Comparison of ENCODE assay signal across 8 cellular contexts in genomic region chr3:99753268-99753975, GRCh38.
DNase-seq lines count a peak whose midpoint lies in the region; ATAC-seq and TF ChIP-seq lines count a peak whose summit lies in the region.

No MANE protein-coding gene starts in this region.

- no peaks in the 10 kb centered on the region for H3K79me2 ChIP-seq in SK-N-SH (ENCODE audit: insufficient read depth)

- H3K4me3 ChIP-seq in AG04449 (ENCODE audit: low read depth, low read length) (no peak overlapping the region), HAP-1 (no peak overlapping the region), SK-N-SH (ENCODE audit: low read depth in 2 of 2, low read length in 1 of 2) (no peak overlapping the region), endodermal cell (ENCODE audit: low read length) (no peak overlapping the region)

- H3K36me3 ChIP-seq in HAP-1 (replicated peaks) (no peaks in the 10 kb centered on the region), SK-N-SH (replicated peaks in 1 of 2; ENCODE audit: control insufficient read depth in 1 of 2, insufficient read depth in 2 of 2, low read length in 1 of 2) (no peaks in the 10 kb centered on the region), endodermal cell (ENCODE audit: control insufficient read depth, insufficient read depth, low read length) (no peaks in the 10 kb centered on the region)

- DNase-seq in AG04449 (ENCODE audit: low read depth, low spot score) (no peak), GDM1 (lab: John Stamatoyannopoulos, UW) (peak; percentile 22), HAP-1 (ENCODE audit: low spot score in 2 of 2) (peak; percentile 48 to 66), LoVo (ENCODE audit: low spot score) (peak; percentile 40), SK-N-SH (peak; percentile 39), endodermal cell (peak; percentile 68), mesothelial cell of epicardium (ENCODE audit: low spot score in 2 of 2, unreplicated experiment in 2 of 2) (peak in 1 of 2 experiments; percentile 42)

- TF ChIP-seq RAD21 in SK-N-SH (IDR thresholded peaks at IDR 0.05; ENCODE audit: low read length): peak; percentile 89

- H3K9me2 ChIP-seq in SK-N-SH: no peaks in the 10 kb centered on the region

- peak; percentile 64 for TF ChIP-seq CTCF in AG04449 (IDR thresholded peaks at IDR 0.05; ENCODE audit: insufficient read depth, low read length, missing control alignments)
- peak; percentile 89 for TF ChIP-seq CTCF in SK-N-SH (IDR thresholded peaks at IDR 0.05)
- TF ChIP-seq CTCF in endodermal cell (conservative IDR thresholded peaks at IDR 0.05): peak; percentile 91
- peak; percentile 73 for TF ChIP-seq CTCF in mesothelial cell of epicardium (IDR thresholded peaks at IDR 0.05; ENCODE audit: unreplicated experiment)

- H3K27me3 Mint-ChIP-seq in endodermal cell (ENCODE audit: insufficient read depth): no peaks in the 10 kb centered on the region
- peaks cover 34% of the 10 kb centered on the region for H3K27me3 Mint-ChIP-seq in mesothelial cell of epicardium (ENCODE audit: low read depth)

- H3K4me3 Mint-ChIP-seq in endodermal cell: no peak overlapping the region
- H3K4me3 Mint-ChIP-seq in mesothelial cell of epicardium: no peak overlapping the region

- WGBS in SK-N-SH (ENCODE audit: low lambda C conversion rate): 2% methylated on average over 3 of the region's 3 CpGs
- WGBS in endodermal cell (ENCODE audit: insufficient coverage in 1 of 2, insufficient read length in 1 of 2), 2 experiments: 1 to 11% methylated on average over 2 to 3 of the region's 3 CpGs

- no peaks in the 10 kb centered on the region for H3K9me3 Mint-ChIP-seq in endodermal cell
- H3K9me3 Mint-ChIP-seq in mesothelial cell of epicardium: no peaks in the 10 kb centered on the region

- H3K27ac Mint-ChIP-seq in endodermal cell (no peak overlapping the region), mesothelial cell of epicardium (no peak overlapping the region)

- TF ChIP-seq EP300 in SK-N-SH (IDR thresholded peaks at IDR 0.05; ENCODE audit: borderline replicate concordance in 1 of 2, low read depth in 1 of 2, low read length in 1 of 2): no peak

- H3K4me1 Mint-ChIP-seq in endodermal cell: peaks cover 11% of the 10 kb centered on the region
- no peaks in the 10 kb centered on the region for H3K4me1 Mint-ChIP-seq in mesothelial cell of epicardium

- 0 out of 2 replicates have a peak overlapping the region, but pooled peaks have one; percentile 14 for H3K4me2 ChIP-seq in SK-N-SH

- H3K4me1 ChIP-seq in HAP-1 (no peaks in the 10 kb centered on the region; the same call in 1 of the 2 replicates), SK-N-SH (ENCODE audit: control insufficient read depth in 1 of 2, insufficient read depth in 2 of 2, low read depth in 1 of 2, low read length in 1 of 2) (peaks cover 0 to 8% of the 10 kb centered on the region in 2 experiments; a peak in 2 of 4 replicates), endodermal cell (ENCODE audit: control insufficient read depth, insufficient read depth, low read length) (peaks cover 11% of the 10 kb centered on the region)

- H3F3A ChIP-seq in SK-N-SH (replicated peaks; ENCODE audit: insufficient read depth): peaks cover 9% of the 10 kb centered on the region

- no peak overlapping the region; the same call in 1 of the 2 replicates for H2AFZ ChIP-seq in SK-N-SH (ENCODE audit: low read depth)

- ATAC-seq in HG02840 (IDR thresholded peaks at IDR 0.05; ENCODE audit: low FRiP score, unreplicated experiment): no peak

- POLR2A ChIA-PET in AG04449 (lab: Yijun Ruan, JAX): interaction anchor here (0.7 kb wide), 1 partner anchor 12 kb away, joined by 3 read pairs; no protein-coding TSS in a partner anchor
- POLR2A ChIA-PET in SK-N-SH (lab: Yijun Ruan, JAX): no interaction called here

- in situ Hi-C loops in HAP-1 (cut with MboI; ENCODE audit: low sequenced_read_pairs): loop anchor here (10.0 to 25.0 kb wide), 3 partner anchors 259 to 939 kb away; no protein-coding TSS in a partner anchor

- H4K20me1 ChIP-seq in SK-N-SH (ENCODE audit: insufficient read depth): no peaks in the 10 kb centered on the region

- CTCF ChIA-PET in AG04449 (lab: Yijun Ruan, JAX) (interaction anchor here (0.6 to 2.8 kb wide), 29 partner anchors 9 to 936 kb away, joined by 3 to 17 read pairs (median 3); no protein-coding TSS in a partner anchor), SK-N-SH (lab: Yijun Ruan, JAX) (interaction anchor here (0.5 to 3.1 kb wide), 29 partner anchors 8 to 739 kb away, joined by 3 to 35 read pairs (median 4); no protein-coding TSS in a partner anchor)

- H3K27ac ChIP-seq in SK-N-SH (ENCODE audit: low read depth in 2 of 2, low read length in 1 of 2) (peak overlapping the region in 1 of 2 experiments; percentile 84; a peak in 1 of 4 replicates), endodermal cell (ENCODE audit: low read depth, low read length) (no peak overlapping the region)

- H3K36me3 Mint-ChIP-seq in endodermal cell (ENCODE audit: low read depth): no peaks in the 10 kb centered on the region
- H3K36me3 Mint-ChIP-seq in mesothelial cell of epicardium: no peaks in the 10 kb centered on the region

- H3K9me3 ChIP-seq in HAP-1 (no peaks in the 10 kb centered on the region), SK-N-SH (no peaks in the 10 kb centered on the region), endodermal cell (ENCODE audit: control insufficient read depth, low read length) (no peaks in the 10 kb centered on the region)

- H3K9ac ChIP-seq in SK-N-SH (no peak overlapping the region), endodermal cell (ENCODE audit: extremely low read depth, low read length, poor library complexity, severe bottlenecking) (no peak overlapping the region)

- H3K27me3 ChIP-seq in HAP-1 (ENCODE audit: low read depth): peaks cover 6% of the 10 kb centered on the region
- no peaks in the 10 kb centered on the region for H3K27me3 ChIP-seq in SK-N-SH (ENCODE audit: insufficient read depth)
- no peaks in the 10 kb centered on the region for H3K27me3 ChIP-seq in endodermal cell (ENCODE audit: control insufficient read depth, insufficient read depth, low read length, poor library complexity, severe bottlenecking)

TF ChIP-seq in SK-N-SH, 30 proteins besides CTCF, POLR2A, EP300 and RAD21:
- TF ChIP-seq, protein P1, sequence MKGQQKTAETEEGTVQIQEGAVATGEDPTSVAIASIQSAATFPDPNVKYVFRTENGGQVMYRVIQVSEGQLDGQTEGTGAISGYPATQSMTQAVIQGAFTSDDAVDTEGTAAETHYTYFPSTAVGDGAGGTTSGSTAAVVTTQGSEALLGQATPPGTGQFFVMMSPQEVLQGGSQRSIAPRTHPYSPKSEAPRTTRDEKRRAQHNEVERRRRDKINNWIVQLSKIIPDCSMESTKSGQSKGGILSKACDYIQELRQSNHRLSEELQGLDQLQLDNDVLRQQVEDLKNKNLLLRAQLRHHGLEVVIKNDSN (IDR thresholded peaks at IDR 0.05; ENCODE audit: borderline replicate concordance, low read depth): no peak
- peak; percentile 68 for TF ChIP-seq SMC3 (IDR thresholded peaks at IDR 0.05; ENCODE audit: low read depth, low read length)
